Comparison of ENCODE assay signal across 11 cellular contexts in genomic region chr1:27429029-27429425, GRCh38. TPM values are rescaled to one million over a fixed set of nuclear protein-coding genes. Genes with fewer than 3 reads are reported as not detected.
A peak's percentile ranks its signal among the peaks of the same experiment; 100 is the strongest.
DNase-seq lines count a peak whose midpoint lies in the region; ATAC-seq and TF ChIP-seq lines count a peak whose summit lies in the region.
"Had no signal": no experiment of that assay in that cellular context is flagged by ENCODE, and none has a peak within 500 bp of the region (broad histone marks: within the 10 kb centered on the region; RNA-seq: fewer than 3 reads in every experiment).

No MANE protein-coding gene starts in this region.

- DNase-seq in cardiac muscle cell (ENCODE audit: low read depth in 1 of 2, low spot score in 1 of 2) = no peak
- DNase-seq in cardiac septum (ENCODE audit: low spot score) = no peak
- no peak for DNase-seq in effector memory CD8-positive, alpha-beta T cell
- no peak for DNase-seq in natural killer cell
- no peak for DNase-seq in aorta
- DNase-seq in activated gamma-delta T cell treated with Interleukin-2 at 50 U/mL for 16 hours = no peak
- no peak for DNase-seq in mesenteric fat pad (ENCODE audit: low spot score)
- no peak for DNase-seq in GM19240 (ENCODE audit: insufficient read length, low spot score)
- DNase-seq: NCI-H2029 treated with DMSO at 0.1 percent for 48 hours had no signal

- no peak overlapping the region for H3K4me3 Mint-ChIP-seq in effector memory CD8-positive, alpha-beta T cell
- H3K4me3 Mint-ChIP-seq in natural killer cell = peak overlapping the region; percentile 58

- H3K27me3 ChIP-seq in cardiac muscle cell (no peaks in the 10 kb centered on the region), aorta (ENCODE audit: control insufficient read depth in 1 of 2, insufficient read depth in 2 of 2, low read length in 1 of 2) (no peaks in the 10 kb centered on the region)

- no peaks in the 10 kb centered on the region for H3K27me3 Mint-ChIP-seq in effector memory CD8-positive, alpha-beta T cell
- H3K27me3 Mint-ChIP-seq in natural killer cell (ENCODE audit: low read depth in 2 of 2) = no peaks in the 10 kb centered on the region

- H3K4me1 Mint-ChIP-seq in effector memory CD8-positive, alpha-beta T cell (ENCODE audit: low read depth in 2 of 2) = peaks cover 36 to 46% of the 10 kb centered on the region in 2 donors
- H3K4me1 Mint-ChIP-seq in natural killer cell = peaks cover 56 to 71% of the 10 kb centered on the region in 2 donors

- peak overlapping the region; percentile 66 to 83 for H3K27ac Mint-ChIP-seq in effector memory CD8-positive, alpha-beta T cell
- H3K27ac Mint-ChIP-seq in natural killer cell = peak overlapping the region; percentile 77 to 88

- H3K36me3 Mint-ChIP-seq in effector memory CD8-positive, alpha-beta T cell (ENCODE audit: insufficient read depth) = peaks cover 38% of the 10 kb centered on the region
- H3K36me3 Mint-ChIP-seq in natural killer cell = no peaks in the 10 kb centered on the region

- intact Hi-C loops in cardiac septum (cut with DNase I) = no loop called here
- intact Hi-C loops in natural killer cell (cut with micrococcal nuclease) = no loop called here
- intact Hi-C loops in aorta (cut with DNase I) = loop anchor here in 1 of 2 donors (5.0 kb wide), 1 partner anchor 58 kb away; no protein-coding TSS in a partner anchor

- peak overlapping the region; percentile 99 for H3K27ac ChIP-seq in cardiac muscle cell
- peak overlapping the region in 1 of 2 donors; percentile 71 for H3K27ac ChIP-seq in aorta (ENCODE audit: low read depth in 1 of 2, low read length in 2 of 2)
- H3K27ac ChIP-seq: C4-2B had no signal

- H3K9me3 ChIP-seq in cardiac muscle cell (ENCODE audit: low read depth) (no peaks in the 10 kb centered on the region), aorta (ENCODE audit: control insufficient read depth, low read length) (no peaks in the 10 kb centered on the region)

- no peaks in the 10 kb centered on the region for H3K9me3 Mint-ChIP-seq in effector memory CD8-positive, alpha-beta T cell
- H3K9me3 Mint-ChIP-seq in natural killer cell = no peaks in the 10 kb centered on the region

- TF ChIP-seq CTCF in cardiac muscle cell (IDR thresholded peaks at IDR 0.05; ENCODE audit: low read depth, low read length) (no peak), natural killer cell (IDR thresholded peaks at IDR 0.05) (no peak)

- H3K4me3 ChIP-seq in cardiac muscle cell = no peak overlapping the region
- H3K4me3 ChIP-seq in aorta (ENCODE audit: low read length in 2 of 2) = no peak overlapping the region

- whole genome bisulfite sequencing in aorta, 2 donors = 14 to 20% methylated on average over 2 of the region's 2 CpGs

- H3K36me3 ChIP-seq in cardiac muscle cell (no peaks in the 10 kb centered on the region), aorta (ENCODE audit: control insufficient read depth in 1 of 2, insufficient read depth in 2 of 2, low read length in 1 of 2) (peaks cover 0 to 1% of the 10 kb centered on the region in 2 donors)

- no peak for ATAC-seq in effector memory CD8-positive, alpha-beta T cell (replicated peaks)
- ATAC-seq in natural killer cell = no peak
- ATAC-seq in aorta (ENCODE audit: low FRiP score) = peak; percentile 8

- H3K4me1 ChIP-seq in cardiac muscle cell (ENCODE audit: low read depth) = peaks cover 53% of the 10 kb centered on the region
- H3K4me1 ChIP-seq in aorta (ENCODE audit: control insufficient read depth in 1 of 2, insufficient read depth in 2 of 2, low read length in 2 of 2) = peaks cover 6 to 8% of the 10 kb centered on the region in 2 donors

RNA-seq across cellular contexts. Expression of gene GPR3, which starts 36.6 kb away (rescaled TPM):
- total RNA-seq in cardiac muscle cell (1.7 and 1.9 TPM in 2 replicates), cardiac septum (2.3 TPM), natural killer cell (under 1 TPM; 0.39 to 0.87 (median 0.60) TPM), aorta (under 1 TPM; 0.68 to 0.93 TPM), mesenteric fat pad (0.51 TPM)
- polyA plus RNA-seq in cardiac muscle cell (2.8 and 3.1 TPM in 2 replicates), aorta (under 1 TPM in 1 of 2 donors, not detected in 1; 0.20 TPM)

RNA-seq across cellular contexts. Expression of gene CD164L2, which starts 45.9 kb away (rescaled TPM):
- total RNA-seq in cardiac muscle cell (0.24 TPM in 1 of 2 replicates, not detected in the other), cardiac septum (not detected), natural killer cell (under 1 TPM in 1 of 3 donors, not detected in 2; 0.40 TPM), aorta (not detected), mesenteric fat pad (not detected)
- polyA plus RNA-seq in cardiac muscle cell (0.35 and 0.62 TPM in 2 replicates), aorta (not detected)
- polyA plus RNA-seq: neural cell had no signal

RNA-seq across cellular contexts. Expression of gene FCN3, which starts 54.4 kb away (rescaled TPM):
- 0.18 and 3.6 TPM in 2 replicates for total RNA-seq in cardiac muscle cell
- 0.81 and 2.9 TPM in 2 replicates for polyA plus RNA-seq in cardiac muscle cell
- total RNA-seq in cardiac septum = 32.2 TPM
- not detected for total RNA-seq in natural killer cell
- total RNA-seq in aorta = 10 to 100 TPM in 1 of 2 donors, 1 to 10 TPM in 1; 2.7 to 11.5 TPM
- polyA plus RNA-seq in aorta = under 1 TPM; 0.15 to 0.50 TPM
- 51.9 TPM for total RNA-seq in mesenteric fat pad
- polyA plus RNA-seq: neural cell had no signal
